Comparison of ENCODE assay signal across 9 cellular contexts in the genomic region with DNA sequence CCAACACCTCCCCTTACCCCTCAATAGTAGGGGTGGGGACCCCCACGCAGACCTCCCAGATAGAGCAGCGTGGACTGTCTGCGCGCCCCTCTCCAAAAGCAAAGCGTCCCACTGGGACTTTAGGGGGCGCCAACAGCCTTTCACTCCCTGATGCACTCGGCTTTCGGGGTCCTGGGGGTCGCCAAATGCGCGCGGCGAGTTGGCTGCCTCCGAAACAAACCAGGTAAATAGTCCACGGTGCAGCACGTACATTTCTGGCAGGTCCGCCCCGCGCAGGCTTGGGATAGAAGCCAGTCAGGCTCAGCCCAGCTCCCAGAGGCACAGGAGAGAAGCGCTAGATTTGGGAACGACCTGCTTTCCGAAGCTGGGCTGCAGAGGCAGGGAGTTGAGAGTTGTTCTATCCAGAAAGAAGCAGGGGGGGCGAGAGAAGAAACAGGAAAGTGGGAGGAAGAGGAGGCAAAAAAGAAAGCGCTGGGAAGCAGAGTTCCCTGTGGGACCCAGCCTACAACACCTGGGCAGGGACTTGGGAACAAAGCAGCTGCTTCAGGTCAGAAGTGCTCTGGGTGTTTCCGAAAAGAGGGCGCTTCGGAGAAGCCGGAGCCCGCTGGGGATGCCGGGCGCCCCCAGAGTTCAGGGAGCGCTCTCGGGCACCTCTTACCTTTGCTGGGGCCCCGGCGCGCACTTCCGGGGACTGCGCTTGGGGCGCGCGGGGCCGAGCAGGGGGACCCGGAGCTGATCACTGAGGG. TPM values are rescaled to one million over a fixed set of nuclear protein-coding genes. Genes with fewer than 3 reads are reported as not detected.
DNase-seq lines count a peak whose midpoint lies in the region; ATAC-seq and TF ChIP-seq lines count a peak whose summit lies in the region.
"Had no signal": no experiment of that assay in that cellular context is flagged by ENCODE, and none has a peak within 500 bp of the region (broad histone marks: within the 10 kb centered on the region; RNA-seq: fewer than 3 reads in every experiment).

No MANE protein-coding gene starts in this region.

- peak overlapping the region; percentile 92 for H3K4me3 Mint-ChIP-seq in MCF 10A (ENCODE audit: unreplicated experiment)

- TF ChIP-seq POLR2A in thyroid gland (IDR thresholded peaks at IDR 0.05) = no peak

- H3K4me1 Mint-ChIP-seq in MCF 10A (ENCODE audit: insufficient read depth, unreplicated experiment) = peaks cover 28% of the 10 kb centered on the region

- peaks cover 10 to 20% of the 10 kb centered on the region in 2 donors for H3K4me1 ChIP-seq in thyroid gland

- TF ChIP-seq CTCF in MCF 10A (IDR thresholded peaks at IDR 0.05; ENCODE audit: unreplicated experiment) (peak; percentile 39), thyroid gland (IDR thresholded peaks at IDR 0.05) (peak in 4 of 6 experiments; percentile 6 to 53 (median 26))

- WGBS in thyroid gland, 2 donors = 1 to 4% methylated on average over 25 to 27 of the region's 43 CpGs

- BruUV-seq in MCF 10A (replicated peaks; lab: Mats Ljungman, UMichigan) = TSS peak; percentile 24

- intact Hi-C loops in MCF 10A (cut with micrococcal nuclease) (loop anchor here (1.0 to 2.0 kb wide), 2 partner anchors 49 to 95 kb away; no protein-coding TSS in a partner anchor), thyroid gland (cut with DNase I) (no loop called here)

- no peaks in the 10 kb centered on the region for H3K36me3 ChIP-seq in thyroid gland

- peak overlapping the region in 2 of 3 donors; percentile 46 to 51 for H3K4me3 ChIP-seq in thyroid gland (replicated peaks in 1 of 3)

- H3K9me3 ChIP-seq in thyroid gland = no peaks in the 10 kb centered on the region

- DNase-seq in NCI-H1105 treated with DMSO at 0.1 percent for 48 hours (lab: John Stamatoyannopoulos, UW) (peak; percentile 18), NCI-H1105 (lab: John Stamatoyannopoulos, UW) (no peak), HuH-7 (ENCODE audit: low spot score) (peak; percentile 30), MCF 10A (ENCODE audit: unreplicated experiment) (peak; percentile 60), left kidney (ENCODE audit: low read depth, low spot score) (peak; percentile 83), thyroid gland (peak; percentile 43 to 50), NCI-H1092 treated with DMSO at 0.1 percent for 48 hours (lab: John Stamatoyannopoulos, UW) (no peak)

- no peaks in the 10 kb centered on the region for H3K27me3 Mint-ChIP-seq in MCF 10A (ENCODE audit: insufficient read depth, unreplicated experiment)

- no peaks in the 10 kb centered on the region for H3K27me3 ChIP-seq in thyroid gland

- H3K27ac Mint-ChIP-seq in MCF 10A (ENCODE audit: low read depth, unreplicated experiment) = peak overlapping the region; percentile 46

- POLR2A ChIA-PET in MCF 10A (lab: Yijun Ruan, JAX) = interaction anchor here (0.7 to 4.4 kb wide), 11 partner anchors 13 to 1633 kb away, joined by 3 to 38 read pairs (median 8); no protein-coding TSS in a partner anchor

- peak overlapping the region in 2 of 3 donors; percentile 73 to 76 for H3K27ac ChIP-seq in thyroid gland
- H3K27ac ChIP-seq: C4-2B had no signal

- ATAC-seq in GM21367 (IDR thresholded peaks at IDR 0.05; ENCODE audit: unreplicated experiment) = no peak

- CTCF ChIA-PET in MCF 10A (lab: Yijun Ruan, JAX) = interaction anchor here (0.6 to 5.3 kb wide), 19 partner anchors 8 to 95 kb away, joined by 3 to 60 read pairs (median 6); no protein-coding TSS in a partner anchor

- H3K36me3 Mint-ChIP-seq in MCF 10A (ENCODE audit: insufficient read depth, unreplicated experiment) = peaks cover 6% of the 10 kb centered on the region

- no peaks in the 10 kb centered on the region for H3K9me3 Mint-ChIP-seq in MCF 10A (ENCODE audit: unreplicated experiment)

RNA-seq across cellular contexts. Expression of gene EVA1A, which starts 0.5 kb away (rescaled TPM):
- 7.6 and 14.4 TPM in 2 replicates for total RNA-seq in MCF 10A (2022)
- 10 to 100 TPM in 3 of 4 donors, 1 to 10 TPM in 1; 3.6 to 19.8 (median 12.3) TPM for total RNA-seq in thyroid gland

Comparison
In these comparisons a context has a peak if more than half of its experiments do, and no peak if none do; other contexts are left out.
1. DNase-seq: peak in NCI-H1105 treated with DMSO at 0.1 percent for 48 hours (single experiment), HuH-7 (single experiment), MCF 10A (single experiment), left kidney (single experiment) and thyroid gland (2 of 2); none in NCI-H1105 (single experiment) and NCI-H1092 treated with DMSO at 0.1 percent for 48 hours (single experiment).